Comparison of ENCODE assay signal across 14 cellular contexts in genomic region chr14:89615421-89615820, GRCh38.
DNase-seq lines count a peak whose midpoint lies in the region; ATAC-seq and TF ChIP-seq lines count a peak whose summit lies in the region.
"Had no signal": no experiment of that assay in that cellular context is flagged by ENCODE, and none has a peak within 500 bp of the region (broad histone marks: within the 10 kb centered on the region; RNA-seq: fewer than 3 reads in every experiment).

No MANE protein-coding gene starts in this region.

- H3K27me3 ChIP-seq in parathyroid adenoma (ENCODE audit: control insufficient read depth, insufficient read depth, low read length) (no peaks in the 10 kb centered on the region), psoas muscle (ENCODE audit: insufficient read depth in 3 of 3, low read length in 2 of 3) (no peaks in the 10 kb centered on the region)

- H3K36me3 Mint-ChIP-seq in activated CD8-positive, alpha-beta memory T cell treated with anti-CD3 and anti-CD28 coated beads, Interleukin-2, amount 10 ng/mL, durations not matched to agents 7 days and 5 days = peaks cover 19% of the 10 kb centered on the region
- H3K36me3 Mint-ChIP-seq in effector memory CD8-positive, alpha-beta T cell (ENCODE audit: insufficient read depth) = peaks cover 38% of the 10 kb centered on the region

- H3K36me3 ChIP-seq in OCI-LY7 (ENCODE audit: insufficient read depth, low read length) = peaks cover 10% of the 10 kb centered on the region
- no peaks in the 10 kb centered on the region for H3K36me3 ChIP-seq in parathyroid adenoma (ENCODE audit: control insufficient read depth, insufficient read depth, low read length)
- no peaks in the 10 kb centered on the region for H3K36me3 ChIP-seq in psoas muscle (ENCODE audit: insufficient read depth in 1 of 2, low read depth in 1 of 2)

- H3K27ac ChIP-seq in OCI-LY7 (ENCODE audit: low read depth, low read length, poor library complexity, severe bottlenecking) (no peak overlapping the region), parathyroid adenoma (no peak overlapping the region), psoas muscle (no peak overlapping the region)

- POLR2A ChIA-PET in OCI-LY7 (lab: Charles Lee) = interaction anchor here (0.7 to 1.8 kb wide), 4 partner anchors 138 to 822 kb away, joined by 3 to 6 read pairs (median 4); partner anchors contain the start of gene EML5

- H3K9ac ChIP-seq in parathyroid adenoma = no peak overlapping the region

- no peaks in the 10 kb centered on the region for H3K9me3 Mint-ChIP-seq in activated CD8-positive, alpha-beta memory T cell treated with anti-CD3 and anti-CD28 coated beads, Interleukin-2, amount 10 ng/mL, durations not matched to agents 7 days and 5 days (ENCODE audit: low read depth)
- no peaks in the 10 kb centered on the region for H3K9me3 Mint-ChIP-seq in effector memory CD8-positive, alpha-beta T cell

- peaks cover 56% of the 10 kb centered on the region for H3K4me1 Mint-ChIP-seq in activated CD8-positive, alpha-beta memory T cell treated with anti-CD3 and anti-CD28 coated beads, Interleukin-2, amount 10 ng/mL, durations not matched to agents 7 days and 5 days
- H3K4me1 Mint-ChIP-seq in effector memory CD8-positive, alpha-beta T cell (ENCODE audit: low read depth in 2 of 2) = peaks cover 51 to 62% of the 10 kb centered on the region in 2 donors

- TF ChIP-seq CTCF in OCI-LY7 (conservative IDR thresholded peaks at IDR 0.05; ENCODE audit: low read length) (no peak), parathyroid adenoma (IDR thresholded peaks at IDR 0.05) (no peak), psoas muscle (IDR thresholded peaks at IDR 0.05) (no peak)

- 67 to 71% (median 69%) methylated on average over 3 of the region's 3 CpGs for WGBS in psoas muscle, 3 donors

- no peaks in the 10 kb centered on the region for H3K9me2 ChIP-seq in OCI-LY7 (ENCODE audit: insufficient read depth, low read length)

- peaks cover 41% of the 10 kb centered on the region for H3K79me2 ChIP-seq in OCI-LY7 (ENCODE audit: insufficient read depth, low read depth, low read length)
- H3K79me2 ChIP-seq in parathyroid adenoma = peaks cover 17% of the 10 kb centered on the region

- peak overlapping the region; percentile 23 for H3K27ac Mint-ChIP-seq in activated CD8-positive, alpha-beta memory T cell treated with anti-CD3 and anti-CD28 coated beads, Interleukin-2, amount 10 ng/mL, durations not matched to agents 7 days and 5 days
- H3K27ac Mint-ChIP-seq in effector memory CD8-positive, alpha-beta T cell = peak overlapping the region; percentile 95 to 98

- no peak for DNase-seq in activated CD8-positive, alpha-beta memory T cell treated with anti-CD3 and anti-CD28 coated beads, Interleukin-2, amount 10 ng/mL, durations not matched to agents 7 days and 5 days
- DNase-seq in activated CD8-positive, alpha-beta memory T cell treated with anti-CD3 and anti-CD28 coated beads, Interleukin-2, amount 50 U/mL, for 48 hours = no peak
- DNase-seq in OCI-LY7 (ENCODE audit: low spot score) (peak; percentile 13), NCI-H524 treated with DMSO at 0.1 percent for 48 hours (lab: John Stamatoyannopoulos, UW) (no peak), psoas muscle (no peak)
- no peak for DNase-seq in effector memory CD8-positive, alpha-beta T cell
- DNase-seq: caudate nucleus; DMS79; left cardiac atrium; NCI-H1417; stimulated activated CD4-positive, alpha-beta T cell treated with anti-CD3 and anti-CD28 coated beads, Interleukin-4, amount 100 ng/mL, for 24 hours; substantia nigra had no signal

- H3K4me2 ChIP-seq in OCI-LY7 (ENCODE audit: low read length) (peak overlapping the region; percentile 89), parathyroid adenoma (ENCODE audit: low read length) (peak overlapping the region; percentile 9)

- no peaks in the 10 kb centered on the region for H3K27me3 Mint-ChIP-seq in activated CD8-positive, alpha-beta memory T cell treated with anti-CD3 and anti-CD28 coated beads, Interleukin-2, amount 10 ng/mL, durations not matched to agents 7 days and 5 days
- H3K27me3 Mint-ChIP-seq in effector memory CD8-positive, alpha-beta T cell = no peaks in the 10 kb centered on the region

- H3K4me1 ChIP-seq in OCI-LY7 (ENCODE audit: insufficient read depth, low read length, poor library complexity, severe bottlenecking) (peaks cover 56% of the 10 kb centered on the region), parathyroid adenoma (peaks cover 15% of the 10 kb centered on the region), psoas muscle (peaks cover 31% of the 10 kb centered on the region)

- no peaks in the 10 kb centered on the region for H4K20me1 ChIP-seq in OCI-LY7 (ENCODE audit: insufficient read depth, low read length)

- no TSS peak for BruUV-seq in OCI-LY7 (replicated peaks; lab: Mats Ljungman, UMichigan)

- H3K4me3 Mint-ChIP-seq in activated CD8-positive, alpha-beta memory T cell treated with anti-CD3 and anti-CD28 coated beads, Interleukin-2, amount 10 ng/mL, durations not matched to agents 7 days and 5 days = no peak overlapping the region
- peak overlapping the region; percentile 61 to 92 for H3K4me3 Mint-ChIP-seq in effector memory CD8-positive, alpha-beta T cell

- intact Hi-C loops in OCI-LY7 (cut with micrococcal nuclease; ENCODE audit: unreplicated experiment) = loop anchor here (5.0 kb wide), 2 partner anchors 198 to 767 kb away; partner anchors contain the start of gene FOXN3
- intact Hi-C loops in psoas muscle (cut with DNase I) = loop anchor here (5.0 kb wide), 5 partner anchors 33 to 428 kb away; partner anchors contain the start of gene FOXN3 (in 1 of the 2)

- CTCF ChIA-PET in activated CD8-positive, alpha-beta memory T cell treated with anti-CD3 and anti-CD28 coated beads, Interleukin-2, amount 10 ng/mL, durations not matched to agents 7 days and 5 days (lab: Charles Lee) = interaction anchor here (0.9 kb wide), 1 partner anchor 105 kb away, joined by 5 read pairs; no protein-coding TSS in a partner anchor
- CTCF ChIA-PET in OCI-LY7 (lab: Charles Lee; ENCODE audit: unreplicated experiment) = no interaction called here

- ATAC-seq in activated CD8-positive, alpha-beta memory T cell treated with anti-CD3 and anti-CD28 coated beads, Interleukin-2, amount 10 ng/mL, durations not matched to agents 7 days and 5 days = no peak
- ATAC-seq in effector memory CD8-positive, alpha-beta T cell (replicated peaks) = no peak
- ATAC-seq in psoas muscle (no peak), GM19023 (IDR thresholded peaks at IDR 0.05; ENCODE audit: unreplicated experiment) (no peak)
- ATAC-seq: left cardiac atrium had no signal

- no peak overlapping the region for H3K4me3 ChIP-seq in OCI-LY7 (ENCODE audit: low read depth, low read length, poor library complexity, severe bottlenecking)
- H3K4me3 ChIP-seq in parathyroid adenoma (ENCODE audit: low read depth, low read length) = no peak overlapping the region
- H3K4me3 ChIP-seq in psoas muscle = no peak overlapping the region

- H2AFZ ChIP-seq in OCI-LY7 (ENCODE audit: low read length) = no peak overlapping the region
- no peak overlapping the region for H2AFZ ChIP-seq in parathyroid adenoma

- H3K9me3 ChIP-seq in OCI-LY7 (ENCODE audit: low read length) = no peaks in the 10 kb centered on the region
- H3K9me3 ChIP-seq in parathyroid adenoma (ENCODE audit: control insufficient read depth, low read length) = no peaks in the 10 kb centered on the region
- H3K9me3 ChIP-seq in psoas muscle = no peaks in the 10 kb centered on the region
